In the genomic region with DNA sequence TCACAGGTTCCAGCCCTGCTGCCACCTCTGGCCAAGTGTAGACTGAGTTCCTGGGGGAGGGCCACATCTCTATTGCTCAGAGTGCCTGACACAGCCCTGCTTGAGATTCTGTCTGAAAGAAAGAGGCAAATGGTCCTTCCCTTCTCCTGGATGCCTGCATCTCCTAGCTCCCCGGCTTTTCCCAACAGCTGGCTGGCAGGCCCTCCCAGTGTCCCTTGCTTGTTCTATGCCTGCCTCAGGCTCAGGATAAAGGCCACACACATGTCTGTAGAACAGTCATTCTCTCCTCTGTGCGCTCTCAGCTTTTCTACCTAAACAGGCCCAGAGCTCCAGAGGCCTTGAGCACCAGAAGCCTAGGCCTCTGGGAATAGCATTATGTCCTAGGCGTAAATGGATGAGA, we compare ENCODE assay signal across 19 cellular contexts.
"Had no signal": no experiment of that assay in that cellular context is flagged by ENCODE, and none has a peak within 500 bp of the region (broad histone marks: within the 10 kb centered on the region; RNA-seq: fewer than 3 reads in every experiment).

No MANE protein-coding gene starts in this region.

- H3K36me3 ChIP-seq: heart left ventricle, pancreas, prostate gland, thyroid gland, upper lobe of left lung had no signal

- H3K4me3 ChIP-seq: coronary artery, heart left ventricle, lung, pancreas, prostate gland, thyroid gland, upper lobe of left lung had no signal

- H3K4me1 ChIP-seq: pancreas, prostate gland, upper lobe of left lung had no signal

- ATAC-seq: left lobe of liver; pancreas; stimulated activated memory B cell treated with anti-CD40 and anti-IgM and Interleukin-4, amounts not matched to agents 10 μg/mL and 1 μg/mL and 100 μg/mL, for 72 hours had no signal

- H3K27ac ChIP-seq: heart left ventricle, pancreas, prostate gland, upper lobe of left lung had no signal

- H3K9me3 ChIP-seq: heart left ventricle, pancreas, prostate gland, thyroid gland, upper lobe of left lung had no signal

- H3K27me3 ChIP-seq: heart left ventricle, pancreas, thyroid gland, upper lobe of left lung had no signal

- DNase-seq: effector CD4-positive, alpha-beta T cell; endodermal cell; erythroblast; heart left ventricle; islet precursor cell; mesendoderm; naive B cell; occipital lobe; pancreas; retina; stimulated activated CD4-positive, alpha-beta T cell treated with anti-CD3 and anti-CD28 coated beads, Interleukin-4, amount 100 ng/mL, for 1 hour; stimulated activated CD8-positive, alpha-beta memory T cell treated with anti-CD3 and anti-CD28 coated beads, Interleukin-4, amount 100 ng/mL, for 48 hours; thyroid gland; upper lobe of left lung had no signal
